1 cellular context compared by ENCODE assay signal in the genomic region with DNA sequence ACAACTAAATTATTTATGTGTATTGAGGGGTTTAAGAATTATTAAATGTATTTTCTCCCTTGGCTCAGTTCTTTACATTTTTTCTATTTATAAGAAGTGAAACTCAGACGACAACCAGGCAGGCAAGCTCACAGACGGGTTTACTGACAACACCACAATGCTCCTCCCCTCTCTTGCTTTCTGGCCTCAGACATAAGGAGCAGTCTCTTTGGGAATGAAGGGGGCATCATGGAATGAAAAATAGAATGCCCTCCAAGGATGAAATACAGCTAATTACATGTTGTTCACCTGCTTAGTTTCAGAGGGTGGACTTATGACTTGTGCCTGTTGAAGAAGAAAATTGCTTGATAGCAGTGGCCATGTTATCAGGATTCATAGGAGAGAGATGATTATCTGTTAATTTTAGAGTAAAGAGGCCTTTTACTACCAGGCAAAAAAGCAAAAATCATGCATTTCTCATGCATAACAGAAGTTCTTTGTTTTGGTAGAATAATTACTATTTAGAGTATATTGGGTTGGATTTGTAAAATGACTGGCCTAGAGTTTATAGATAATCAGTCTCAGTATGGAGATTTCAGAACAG.
TF ChIP-seq lines count a peak whose summit lies in the region.

No MANE protein-coding gene starts in this region.

TF ChIP-seq in GM12878, 131 proteins besides CTCF, POLR2A, EP300 and RAD21 (continued from another document):
- TF ChIP-seq RELB (IDR thresholded peaks at IDR 0.05; ENCODE audit: low read depth) (0 out of 2 replicates have a peak, but pooled peaks have one; percentile 42), SREBF1 (IDR thresholded peaks at IDR 0.05; ENCODE audit: low read length) (0 out of 2 replicates have a peak, but pooled peaks have one; percentile 21), IKZF1 (conservative IDR thresholded peaks at IDR 0.05) (peak; percentile 60; the same call in 1 of the 2 replicates)
- TF ChIP-seq, protein P1, sequence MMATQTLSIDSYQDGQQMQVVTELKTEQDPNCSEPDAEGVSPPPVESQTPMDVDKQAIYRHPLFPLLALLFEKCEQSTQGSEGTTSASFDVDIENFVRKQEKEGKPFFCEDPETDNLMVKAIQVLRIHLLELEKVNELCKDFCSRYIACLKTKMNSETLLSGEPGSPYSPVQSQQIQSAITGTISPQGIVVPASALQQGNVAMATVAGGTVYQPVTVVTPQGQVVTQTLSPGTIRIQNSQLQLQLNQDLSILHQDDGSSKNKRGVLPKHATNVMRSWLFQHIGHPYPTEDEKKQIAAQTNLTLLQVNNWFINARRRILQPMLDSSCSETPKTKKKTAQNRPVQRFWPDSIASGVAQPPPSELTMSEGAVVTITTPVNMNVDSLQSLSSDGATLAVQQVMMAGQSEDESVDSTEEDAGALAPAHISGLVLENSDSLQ (IDR thresholded peaks at IDR 0.05), result 0 out of 2 replicates have a peak, but pooled peaks have one; percentile 19
- TF ChIP-seq, protein P2, sequence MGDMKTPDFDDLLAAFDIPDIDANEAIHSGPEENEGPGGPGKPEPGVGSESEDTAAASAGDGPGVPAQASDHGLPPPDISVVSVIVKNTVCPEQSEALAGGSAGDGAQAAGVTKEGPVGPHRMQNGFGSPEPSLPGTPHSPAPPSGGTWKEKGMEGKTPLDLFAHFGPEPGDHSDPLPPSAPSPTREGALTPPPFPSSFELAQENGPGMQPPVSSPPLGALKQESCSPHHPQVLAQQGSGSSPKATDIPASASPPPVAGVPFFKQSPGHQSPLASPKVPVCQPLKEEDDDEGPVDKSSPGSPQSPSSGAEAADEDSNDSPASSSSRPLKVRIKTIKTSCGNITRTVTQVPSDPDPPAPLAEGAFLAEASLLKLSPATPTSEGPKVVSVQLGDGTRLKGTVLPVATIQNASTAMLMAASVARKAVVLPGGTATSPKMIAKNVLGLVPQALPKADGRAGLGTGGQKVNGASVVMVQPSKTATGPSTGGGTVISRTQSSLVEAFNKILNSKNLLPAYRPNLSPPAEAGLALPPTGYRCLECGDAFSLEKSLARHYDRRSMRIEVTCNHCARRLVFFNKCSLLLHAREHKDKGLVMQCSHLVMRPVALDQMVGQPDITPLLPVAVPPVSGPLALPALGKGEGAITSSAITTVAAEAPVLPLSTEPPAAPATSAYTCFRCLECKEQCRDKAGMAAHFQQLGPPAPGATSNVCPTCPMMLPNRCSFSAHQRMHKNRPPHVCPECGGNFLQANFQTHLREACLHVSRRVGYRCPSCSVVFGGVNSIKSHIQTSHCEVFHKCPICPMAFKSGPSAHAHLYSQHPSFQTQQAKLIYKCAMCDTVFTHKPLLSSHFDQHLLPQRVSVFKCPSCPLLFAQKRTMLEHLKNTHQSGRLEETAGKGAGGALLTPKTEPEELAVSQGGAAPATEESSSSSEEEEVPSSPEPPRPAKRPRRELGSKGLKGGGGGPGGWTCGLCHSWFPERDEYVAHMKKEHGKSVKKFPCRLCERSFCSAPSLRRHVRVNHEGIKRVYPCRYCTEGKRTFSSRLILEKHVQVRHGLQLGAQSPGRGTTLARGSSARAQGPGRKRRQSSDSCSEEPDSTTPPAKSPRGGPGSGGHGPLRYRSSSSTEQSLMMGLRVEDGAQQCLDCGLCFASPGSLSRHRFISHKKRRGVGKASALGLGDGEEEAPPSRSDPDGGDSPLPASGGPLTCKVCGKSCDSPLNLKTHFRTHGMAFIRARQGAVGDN (IDR thresholded peaks at IDR 0.05), result peak; percentile 33; the same call in 1 of the 2 replicates
- TF ChIP-seq, protein P3, sequence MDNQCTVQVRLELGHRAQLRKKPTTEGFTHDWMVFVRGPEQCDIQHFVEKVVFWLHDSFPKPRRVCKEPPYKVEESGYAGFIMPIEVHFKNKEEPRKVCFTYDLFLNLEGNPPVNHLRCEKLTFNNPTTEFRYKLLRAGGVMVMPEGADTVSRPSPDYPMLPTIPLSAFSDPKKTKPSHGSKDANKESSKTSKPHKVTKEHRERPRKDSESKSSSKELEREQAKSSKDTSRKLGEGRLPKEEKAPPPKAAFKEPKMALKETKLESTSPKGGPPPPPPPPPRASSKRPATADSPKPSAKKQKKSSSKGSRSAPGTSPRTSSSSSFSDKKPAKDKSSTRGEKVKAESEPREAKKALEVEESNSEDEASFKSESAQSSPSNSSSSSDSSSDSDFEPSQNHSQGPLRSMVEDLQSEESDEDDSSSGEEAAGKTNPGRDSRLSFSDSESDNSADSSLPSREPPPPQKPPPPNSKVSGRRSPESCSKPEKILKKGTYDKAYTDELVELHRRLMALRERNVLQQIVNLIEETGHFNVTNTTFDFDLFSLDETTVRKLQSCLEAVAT (IDR thresholded peaks at IDR 0.05), result no peak; the same call in 1 of the 2 replicates
